23 cellular contexts compared by ENCODE assay signal in the genomic region with DNA sequence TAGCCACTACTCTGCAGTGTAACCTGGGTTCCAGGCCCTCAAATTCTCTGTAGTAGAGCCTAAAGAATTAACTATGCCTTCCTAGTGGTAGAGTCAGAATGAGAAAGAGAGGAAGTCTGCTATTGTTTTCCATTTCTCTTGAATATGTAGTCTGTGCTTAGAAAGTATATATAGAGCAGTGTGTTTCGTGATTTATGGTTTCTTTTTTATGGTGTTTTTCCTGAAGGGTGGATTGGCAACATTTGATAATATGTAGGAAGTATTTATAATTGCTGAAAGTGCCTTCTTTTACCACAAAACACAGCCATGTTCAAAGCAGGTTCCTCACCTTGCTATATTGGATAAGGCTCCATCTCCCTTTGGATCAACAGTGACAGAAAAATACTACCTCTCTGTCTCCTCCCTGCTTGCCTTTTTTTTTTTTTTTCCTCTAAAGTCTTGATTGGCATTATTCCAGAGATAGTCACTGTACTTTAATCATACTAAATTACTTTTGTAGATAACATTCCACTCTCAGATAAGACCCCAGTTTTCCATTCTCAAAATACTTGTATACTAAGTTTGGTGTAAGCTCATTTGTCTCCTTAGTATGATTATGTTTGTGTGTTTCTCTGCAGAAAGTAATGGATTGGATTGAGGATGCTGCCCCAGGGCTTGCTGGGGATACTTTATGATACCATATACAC. TPM values are rescaled to one million over a fixed set of nuclear protein-coding genes. Genes with fewer than 3 reads are reported as not detected.
DNase-seq lines count a peak whose midpoint lies in the region; ATAC-seq and TF ChIP-seq lines count a peak whose summit lies in the region.
"Had no signal": no experiment of that assay in that cellular context is flagged by ENCODE, and none has a peak within 500 bp of the region (broad histone marks: within the 10 kb centered on the region; RNA-seq: fewer than 3 reads in every experiment).

No MANE protein-coding gene starts in this region.

- H3K4me3 Mint-ChIP-seq in central memory CD8-positive, alpha-beta T cell, result no peak overlapping the region
- H3K4me3 Mint-ChIP-seq in type B pancreatic cell, result peak overlapping the region; percentile 22
- H3K4me3 Mint-ChIP-seq: activated CD4-positive, alpha-beta T cell treated with anti-CD3 and anti-CD28 coated beads for 36 hours had no signal

- H3K4me1 Mint-ChIP-seq in central memory CD8-positive, alpha-beta T cell, result peaks cover 38% of the 10 kb centered on the region
- H3K4me1 Mint-ChIP-seq in type B pancreatic cell (ENCODE audit: unreplicated experiment), result no peaks in the 10 kb centered on the region

- H3K4me3 ChIP-seq in left ventricle myocardium inferior, result no peak overlapping the region
- H3K4me3 ChIP-seq: GM23248, heart right ventricle, lower lobe of right lung, sigmoid colon, tibial nerve had no signal

- H3K36me3 Mint-ChIP-seq in central memory CD8-positive, alpha-beta T cell (ENCODE audit: insufficient read depth), result peaks cover 41% of the 10 kb centered on the region
- H3K36me3 Mint-ChIP-seq in type B pancreatic cell, result peaks cover 34% of the 10 kb centered on the region

- no peaks in the 10 kb centered on the region for H3K27me3 Mint-ChIP-seq in central memory CD8-positive, alpha-beta T cell
- no peaks in the 10 kb centered on the region for H3K27me3 Mint-ChIP-seq in type B pancreatic cell
- H3K27me3 Mint-ChIP-seq: activated CD4-positive, alpha-beta T cell treated with anti-CD3 and anti-CD28 coated beads for 36 hours had no signal

- no peaks in the 10 kb centered on the region for H3K9me3 Mint-ChIP-seq in central memory CD8-positive, alpha-beta T cell
- no peaks in the 10 kb centered on the region for H3K9me3 Mint-ChIP-seq in type B pancreatic cell

- TF ChIP-seq CTCF in left ventricle myocardium inferior (IDR thresholded peaks at IDR 0.05; ENCODE audit: borderline replicate concordance) (no peak), type B pancreatic cell (conservative IDR thresholded peaks at IDR 0.05) (no peak)

- no peaks in the 10 kb centered on the region for H3K9me3 ChIP-seq in left ventricle myocardium inferior (replicated peaks)
- H3K9me3 ChIP-seq: heart right ventricle, lower lobe of right lung, sigmoid colon, tibial nerve had no signal

- peak overlapping the region; percentile 29 for H3K27ac ChIP-seq in left ventricle myocardium inferior (replicated peaks)
- H3K27ac ChIP-seq: GM23248, lower lobe of right lung, sigmoid colon, tibial nerve had no signal

- peaks cover 44% of the 10 kb centered on the region for H3K4me1 ChIP-seq in left ventricle myocardium inferior

- intact Hi-C loops in left ventricle myocardium inferior (cut with micrococcal nuclease), result no loop called here
- intact Hi-C loops in left cardiac atrium (cut with DNase I), result no loop called here

- ATAC-seq in left cardiac atrium, result no peak
- no peak for ATAC-seq in central memory CD8-positive, alpha-beta T cell (replicated peaks; ENCODE audit: extremely low read depth, poor library complexity, severe bottlenecking)
- no peak for ATAC-seq in GM18519 (IDR thresholded peaks at IDR 0.05; ENCODE audit: low FRiP score, unreplicated experiment)
- ATAC-seq: activated CD4-positive, alpha-beta T cell treated with anti-CD3 and anti-CD28 coated beads for 36 hours had no signal

- H3K27me3 ChIP-seq in left ventricle myocardium inferior (ENCODE audit: low read depth), result no peaks in the 10 kb centered on the region
- H3K27me3 ChIP-seq: heart right ventricle, sigmoid colon, tibial nerve had no signal

- peak overlapping the region; percentile 57 for H3K27ac Mint-ChIP-seq in central memory CD8-positive, alpha-beta T cell (ENCODE audit: low read depth)
- no peak overlapping the region for H3K27ac Mint-ChIP-seq in type B pancreatic cell

- peaks cover 31% of the 10 kb centered on the region for H3K36me3 ChIP-seq in left ventricle myocardium inferior

- DNase-seq in left ventricle myocardium inferior (no peak), left cardiac atrium (no peak), lung microvascular endothelial cell (ENCODE audit: low read depth in 2 of 2) (peak; percentile 32 to 42), type B pancreatic cell (ENCODE audit: extremely low spot score, unreplicated experiment) (no peak), AG08395 (ENCODE audit: low spot score) (no peak)
- DNase-seq in central memory CD8-positive, alpha-beta T cell (ENCODE audit: low spot score in 2 of 2), result no peak
- no peak for DNase-seq in stimulated activated CD8-positive, alpha-beta memory T cell treated with anti-CD3 and anti-CD28 coated beads, Interleukin-4, amount 100 ng/mL, for 48 hours
- DNase-seq: activated CD4-positive, alpha-beta T cell treated with anti-CD3 and anti-CD28 coated beads for 36 hours; activated CD8-positive, alpha-beta memory T cell treated with anti-CD3 and anti-CD28 coated beads, Interleukin-2, amount 50 U/mL, for 4 hours; activated naive CD4-positive, alpha-beta T cell; cerebellar nuclear complex; DMS53; GM23248; heart right ventricle; lower lobe of right lung; NCI-H146; NCI-H2171; NCI-H748 treated with DMSO at 0.1 percent for 48 hours; posterior cingulate gyrus; sigmoid colon; stimulated activated naive CD4-positive, alpha-beta T cell had no signal

RNA-seq across cellular contexts. Expression of a gene that starts 47.8 kb away (rescaled TPM):
- total RNA-seq in left ventricle myocardium inferior (39.2 TPM), left cardiac atrium (10 to 100 TPM; 70.4 to 79.2 TPM), lung microvascular endothelial cell (128 and 141 TPM in 2 replicates), type B pancreatic cell (ENCODE audit: low replicate concordance) (80.4 and 131 TPM in 2 replicates)

Comparison
In these comparisons a context has a peak if more than half of its experiments do, and no peak if none do; other contexts are left out.
1. DNase-seq: peak in lung microvascular endothelial cell (2 of 2); none in left ventricle myocardium inferior (single experiment), left cardiac atrium (single experiment), central memory CD8-positive, alpha-beta T cell (0 of 2), type B pancreatic cell (single experiment), AG08395 (single experiment) and stimulated activated CD8-positive, alpha-beta memory T cell treated with anti-CD3 and anti-CD28 coated beads, Interleukin-4, amount 100 ng/mL, for 48 hours (single experiment).